ENCODE assay signal across 34 cellular contexts in the genomic region with DNA sequence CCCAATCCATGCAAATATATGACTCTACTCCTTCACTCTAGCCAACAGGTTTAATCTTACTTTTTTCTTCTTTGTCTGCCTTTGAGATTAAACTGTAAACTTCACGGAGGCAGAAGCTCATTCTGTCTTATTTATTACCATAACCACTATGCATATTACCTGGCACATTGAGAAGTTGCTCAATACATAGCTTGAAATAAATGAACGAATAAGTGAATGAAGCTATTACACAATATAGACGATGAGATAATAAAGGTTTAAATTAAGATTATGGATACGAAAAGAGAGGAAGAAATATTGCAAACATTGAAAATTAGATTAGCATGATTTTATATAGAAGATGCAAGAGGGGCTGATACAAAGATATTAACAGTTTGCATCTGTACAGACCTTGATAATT.
DNase-seq lines count a peak whose midpoint lies in the region; ATAC-seq, FAIRE-seq and TF ChIP-seq lines count a peak whose summit lies in the region.
"Had no signal": no experiment of that assay in that cellular context is flagged by ENCODE, and none has a peak within 500 bp of the region (broad histone marks: within the 10 kb centered on the region; RNA-seq: fewer than 3 reads in every experiment).

No MANE protein-coding gene starts in this region.

- H3K27ac ChIP-seq in HepG2 (ENCODE audit: extremely low read length, insufficient read depth, low read length) (no peak overlapping the region), right lobe of liver (no peak overlapping the region), IMR-90 (ENCODE audit: insufficient read depth, low read length) (no peak overlapping the region), K562 (ENCODE audit: extremely low read depth, low read depth, low read length) (no peak overlapping the region)
- H3K27ac ChIP-seq in CD8-positive, alpha-beta memory T cell (ENCODE audit: low read depth, low read length) = no peak overlapping the region
- H3K27ac ChIP-seq: 22Rv1; A549; BLaER1; BLaER1 treated with 17β-estradiol and CSF1 and Interleukin-3, amounts not matched to agents 10 nM and 100 nM; C4-2B had no signal

- in situ Hi-C loops in HepG2 (cut with HindIII; ENCODE audit: extremely low pct_ligation_motif_present, low pct_unique_long_range_greater_than_20kb) (no loop called here), IMR-90 (cut with MboI; ENCODE audit: low sequenced_read_pairs) (no loop called here), K562 (cut with MboI) (no loop called here)

- H3K4me3 Mint-ChIP-seq in CD8-positive, alpha-beta memory T cell = no peak overlapping the region
- H3K4me3 Mint-ChIP-seq: B cell; CD14-positive monocyte; CD4-positive, alpha-beta memory T cell; CD4-positive, alpha-beta T cell; CD4-positive, CD25-positive, alpha-beta regulatory T cell; CD8-positive, alpha-beta T cell had no signal

- H3K4me3 ChIP-seq in HepG2 (replicated peaks in 1 of 3; ENCODE audit: insufficient read depth in 1 of 3, low read depth in 2 of 3, low read length in 3 of 3) (no peak overlapping the region), right lobe of liver (no peak overlapping the region), IMR-90 (ENCODE audit: insufficient read depth, low read depth, low read length) (no peak overlapping the region), K562 (no peak overlapping the region)
- no peak overlapping the region for H3K4me3 ChIP-seq in CD8-positive, alpha-beta memory T cell (ENCODE audit: low read length)
- H3K4me3 ChIP-seq: A549; BLaER1; BLaER1 treated with 17β-estradiol and CSF1 and Interleukin-3, amounts not matched to agents 10 nM and 100 nM had no signal

- H3K9ac ChIP-seq in HepG2 (ENCODE audit: insufficient read depth, low read depth, low read length) (no peak overlapping the region), IMR-90 (ENCODE audit: low read depth, low read length) (no peak overlapping the region), K562 (ENCODE audit: insufficient read depth in 1 of 2, low read depth in 2 of 2, low read length in 2 of 2) (no peak overlapping the region)
- H3K9ac ChIP-seq: BLaER1; BLaER1 treated with 17β-estradiol and CSF1 and Interleukin-3, amounts not matched to agents 10 nM and 100 nM had no signal

- H4K91ac ChIP-seq in IMR-90 (ENCODE audit: insufficient read depth, low read depth, low read length) = no peak overlapping the region

- intact Hi-C loops in HepG2 (cut with micrococcal nuclease; ENCODE audit: unreplicated experiment) = no loop called here
- intact Hi-C loops in right lobe of liver (cut with DNase I) = no loop called here
- intact Hi-C loops in IMR-90 (cut with micrococcal nuclease) = no loop called here
- intact Hi-C loops in K562 (cut with micrococcal nuclease) = no loop called here

- H4K5ac ChIP-seq in IMR-90 (ENCODE audit: low read depth, low read length) = no peak overlapping the region

- H3K18ac ChIP-seq in IMR-90 (ENCODE audit: low read depth, low read length) = no peak overlapping the region

- peaks cover 59% of the 10 kb centered on the region for H3K9me3 ChIP-seq in HepG2 (ENCODE audit: low read length)
- no peaks in the 10 kb centered on the region for H3K9me3 ChIP-seq in right lobe of liver
- H3K9me3 ChIP-seq in IMR-90 (ENCODE audit: control insufficient read depth, insufficient read depth, low read length) = no peaks in the 10 kb centered on the region
- no peaks in the 10 kb centered on the region; the same call in 1 of the 2 replicates for H3K9me3 ChIP-seq in K562 (replicated peaks; ENCODE audit: control insufficient read depth, insufficient read depth, low read depth, low read length)
- H3K9me3 ChIP-seq in CD8-positive, alpha-beta memory T cell (ENCODE audit: low read length) = no peaks in the 10 kb centered on the region
- H3K9me3 ChIP-seq: A549, BE2C, Caco-2 had no signal

- H4K8ac ChIP-seq in IMR-90 (ENCODE audit: low read depth in 2 of 2, low read length in 2 of 2) = no peak overlapping the region

- H3K4me1 Mint-ChIP-seq in CD8-positive, alpha-beta memory T cell = peaks cover 26 to 54% (median 31%) of the 10 kb centered on the region in 3 donors
- H3K4me1 Mint-ChIP-seq: CD14-positive monocyte had no signal

- no peak overlapping the region for H3K14ac ChIP-seq in IMR-90 (replicated peaks; ENCODE audit: low read depth, low read length)

- no peak for TF ChIP-seq CTCF in HepG2 (CRISPR knock-in tag; IDR thresholded peaks at IDR 0.05)
- no peak for TF ChIP-seq CTCF in right lobe of liver (IDR thresholded peaks at IDR 0.05)
- no peak for TF ChIP-seq CTCF in IMR-90 (conservative IDR thresholded peaks at IDR 0.05; ENCODE audit: low read depth, low read length)
- no peak for TF ChIP-seq CTCF in K562 (IDR thresholded peaks at IDR 0.05 in 2 of 3, conservative IDR thresholded peaks at IDR 0.05 in 1 of 3; ENCODE audit: insufficient read depth in 2 of 3, low read depth in 1 of 3, low read length in 3 of 3)

- no peaks in the 10 kb centered on the region for H3K79me2 ChIP-seq in HepG2 (ENCODE audit: insufficient read depth, low read length)
- no peaks in the 10 kb centered on the region for H3K79me2 ChIP-seq in K562 (ENCODE audit: control insufficient read depth, insufficient read depth, low read length)

- H3K9me3 Mint-ChIP-seq in CD8-positive, alpha-beta memory T cell = peaks cover 2 to 8% (median 5%) of the 10 kb centered on the region in 5 donors

- FAIRE-seq in HepG2 (lab: Jason Lieb, UNC) = no peak
- FAIRE-seq in K562 (lab: Jason Lieb, UNC) = no peak
- FAIRE-seq: A204.1, A549, D721Med had no signal

- H3K4ac ChIP-seq in IMR-90 (ENCODE audit: low read depth, low read length) = no peak overlapping the region

- no peaks in the 10 kb centered on the region for H3K9me1 ChIP-seq in IMR-90 (ENCODE audit: insufficient read depth, low read length)
- no peaks in the 10 kb centered on the region for H3K9me1 ChIP-seq in K562 (ENCODE audit: control insufficient read depth, insufficient read depth, low read length)

- no peak overlapping the region for H3K27ac Mint-ChIP-seq in CD8-positive, alpha-beta memory T cell
- H3K27ac Mint-ChIP-seq: B cell; CD14-positive monocyte; CD4-positive, alpha-beta T cell; CD4-positive, CD25-positive, alpha-beta regulatory T cell; CD8-positive, alpha-beta T cell had no signal

- H3K4me2 ChIP-seq in HepG2 (ENCODE audit: low read depth, low read length) = no peak overlapping the region
- no peak overlapping the region for H3K4me2 ChIP-seq in IMR-90 (ENCODE audit: low read depth, low read length)
- no peak overlapping the region for H3K4me2 ChIP-seq in K562 (ENCODE audit: insufficient read depth, low read length)
- H3K4me2 ChIP-seq: A549; BLaER1; BLaER1 treated with 17β-estradiol and CSF1 and Interleukin-3, amounts not matched to agents 10 nM and 100 nM had no signal

- dilution Hi-C loops in IMR-90 (cut with HindIII; ENCODE audit: low sequenced_read_pairs, unreplicated experiment) = no loop called here

- H3K23ac ChIP-seq in IMR-90 (ENCODE audit: low read depth, low read length) = no peak overlapping the region

- no peaks in the 10 kb centered on the region for H3K79me1 ChIP-seq in IMR-90 (ENCODE audit: low read depth in 1 of 2, low read length in 2 of 2)

- no peak overlapping the region for H2AK9ac ChIP-seq in IMR-90 (replicated peaks; ENCODE audit: low read depth, low read length, poor library complexity)

- H3K4me1 ChIP-seq in HepG2 (ENCODE audit: insufficient read depth, low read length) (no peaks in the 10 kb centered on the region), right lobe of liver (no peaks in the 10 kb centered on the region), IMR-90 (ENCODE audit: control insufficient read depth, insufficient read depth, low read length) (no peaks in the 10 kb centered on the region), K562 (replicated peaks in 1 of 2; ENCODE audit: control insufficient read depth in 2 of 2, insufficient read depth in 2 of 2, low read length in 2 of 2) (no peaks in the 10 kb centered on the region)
- H3K4me1 ChIP-seq in CD8-positive, alpha-beta memory T cell (ENCODE audit: insufficient read depth, low read length) = peaks cover 16% of the 10 kb centered on the region
- H3K4me1 ChIP-seq: A549, BE2C, Caco-2 had no signal

- H3K27me3 ChIP-seq in HepG2 (ENCODE audit: control insufficient read depth in 1 of 2, insufficient read depth in 2 of 2, low read length in 2 of 2) (no peaks in the 10 kb centered on the region), right lobe of liver (no peaks in the 10 kb centered on the region), IMR-90 (ENCODE audit: control insufficient read depth, insufficient read depth, low read length) (no peaks in the 10 kb centered on the region), K562 (ENCODE audit: control insufficient read depth in 2 of 2, insufficient read depth in 2 of 2, low read length in 2 of 2) (no peaks in the 10 kb centered on the region)
- no peaks in the 10 kb centered on the region for H3K27me3 ChIP-seq in CD8-positive, alpha-beta memory T cell (ENCODE audit: insufficient read depth, low read length, poor library complexity, severe bottlenecking)
- H3K27me3 ChIP-seq: BE2C; BLaER1; BLaER1 treated with 17β-estradiol and CSF1 and Interleukin-3, amounts not matched to agents 10 nM and 100 nM had no signal

- H3K36me3 Mint-ChIP-seq in CD8-positive, alpha-beta memory T cell = peaks cover 3 to 62% (median 9%) of the 10 kb centered on the region in 3 donors
- H3K36me3 Mint-ChIP-seq: CD14-positive monocyte had no signal

- WGBS in HepG2 (ENCODE audit: low lambda C conversion rate) = 35% methylated on average over 4 of the region's 4 CpGs
- WGBS in right lobe of liver (ENCODE audit: insufficient coverage, low coverage, low lambda C conversion rate, missing lambda C conversion rate) = 76% methylated on average over 4 of the region's 4 CpGs
- WGBS in IMR-90 (ENCODE audit: extremely low coverage in 2 of 2, insufficient read length in 1 of 2), 2 experiments = 100% methylated on average over 2 of the region's 4 CpGs; no CpG with 5 or more reads in 1 of the 2 experiments
- WGBS in K562 (ENCODE audit: insufficient coverage, low coverage, missing lambda C conversion rate) = 0% methylated on average over 4 of the region's 4 CpGs

- no peaks in the 10 kb centered on the region for H3K27me3 Mint-ChIP-seq in CD8-positive, alpha-beta memory T cell
- H3K27me3 Mint-ChIP-seq: B cell; CD4-positive, alpha-beta T cell; CD4-positive, CD25-positive, alpha-beta regulatory T cell had no signal

- no peaks in the 10 kb centered on the region for H4K20me1 ChIP-seq in HepG2 (ENCODE audit: insufficient read depth, low read length)
- no peaks in the 10 kb centered on the region for H4K20me1 ChIP-seq in IMR-90 (ENCODE audit: insufficient read depth, low read length)
- no peaks in the 10 kb centered on the region for H4K20me1 ChIP-seq in K562 (replicated peaks; ENCODE audit: control insufficient read depth, insufficient read depth, low read length)
- H4K20me1 ChIP-seq: BLaER1; BLaER1 treated with 17β-estradiol and CSF1 and Interleukin-3, amounts not matched to agents 10 nM and 100 nM had no signal

- TF ChIP-seq EP300 in HepG2 (IDR thresholded peaks at IDR 0.05; ENCODE audit: low read depth in 2 of 2, low read length in 2 of 2) = no peak
- TF ChIP-seq EP300 in HepG2 (CRISPR knock-in tag; IDR thresholded peaks at IDR 0.05; ENCODE audit: borderline replicate concordance) = no peak
- no peak for TF ChIP-seq EP300 in K562 (IDR thresholded peaks at IDR 0.05; ENCODE audit: low read length)

- no peak for DNase-seq in HepG2 (ENCODE audit: low spot score)
- DNase-seq in right lobe of liver = no peak
- DNase-seq in IMR-90 = no peak
- no peak for DNase-seq in K562 (ENCODE audit: extremely low read depth in 1 of 4, low spot score in 3 of 4)
- no peak for DNase-seq in CD8-positive, alpha-beta memory T cell
- DNase-seq in HEK293T (ENCODE audit: extremely low spot score) = no peak
- DNase-seq: 8988T; ACHN; AML-193; BE2C; C1 segment of cervical spinal cord; Caco-2; Calu3; CD4-positive, alpha-beta memory T cell; CD4-positive, alpha-beta T cell; CD4-positive, CD25-positive, alpha-beta regulatory T cell; CD8-positive, alpha-beta T cell; COR-L47; DMS 273 treated with DMSO at 0.1 percent for 48 hours; DMS153; DMS53; DMS79; DMS79 treated with DMSO at 0.1 percent for 48 hours; DND-41; EL had no signal

- no peak for ATAC-seq in HepG2
- ATAC-seq in right lobe of liver = no peak
- no peak for ATAC-seq in IMR-90 (ENCODE audit: low read depth)
- no peak for ATAC-seq in K562
- ATAC-seq: A549; CD8-positive, alpha-beta T cell had no signal

- no peak overlapping the region for H2BK120ac ChIP-seq in IMR-90 (ENCODE audit: low read depth, low read length)

- CTCF ChIA-PET in HepG2 (lab: Yijun Ruan, JAX; ENCODE audit: low intra/inter-chr PET ratio, low total read pairs) (no interaction called here), IMR-90 (lab: Yijun Ruan, JAX) (no interaction called here), K562 (lab: Yijun Ruan, JAX; ENCODE audit: low intra/inter-chr PET ratio) (no interaction called here), HEK293T (lab: Yijun Ruan, JAX) (no interaction called here)
- CTCF ChIA-PET in CD8-positive, alpha-beta memory T cell (lab: Charles Lee) = no interaction called here

- no peak for TF ChIP-seq RAD21 in HepG2 (CRISPR knock-in tag; IDR thresholded peaks at IDR 0.05)
- no peak for TF ChIP-seq RAD21 in IMR-90 (IDR thresholded peaks at IDR 0.05; ENCODE audit: low read length)
- no peak for TF ChIP-seq RAD21 in K562 (CRISPR knock-in tag; conservative IDR thresholded peaks at IDR 0.05 in 1 of 2, IDR thresholded peaks at IDR 0.05 in 1 of 2)

- H2AFZ ChIP-seq in HepG2 (ENCODE audit: low read length) (no peak overlapping the region), IMR-90 (replicated peaks; ENCODE audit: low read length, poor library complexity) (no peak overlapping the region), K562 (ENCODE audit: low read depth, low read length) (no peak overlapping the region)

- no peak overlapping the region for H2BK5ac ChIP-seq in IMR-90 (ENCODE audit: low read depth, low read length, poor library complexity, severe bottlenecking)

- no peak overlapping the region for H2BK15ac ChIP-seq in IMR-90 (ENCODE audit: low read depth, low read length)

- H3K36me3 ChIP-seq in HepG2 (replicated peaks in 1 of 2; ENCODE audit: control insufficient read depth in 1 of 2, insufficient read depth in 2 of 2, low read length in 2 of 2) (no peaks in the 10 kb centered on the region), right lobe of liver (no peaks in the 10 kb centered on the region), IMR-90 (ENCODE audit: control insufficient read depth, insufficient read depth, low read length) (no peaks in the 10 kb centered on the region), K562 (ENCODE audit: control insufficient read depth, insufficient read depth, low read length) (no peaks in the 10 kb centered on the region)
- H3K36me3 ChIP-seq in CD8-positive, alpha-beta memory T cell (ENCODE audit: insufficient read depth, low read length) = no peaks in the 10 kb centered on the region
- H3K36me3 ChIP-seq: BE2C; BLaER1; BLaER1 treated with 17β-estradiol and CSF1 and Interleukin-3, amounts not matched to agents 10 nM and 100 nM had no signal

- H2BK20ac ChIP-seq in IMR-90 (ENCODE audit: low read depth, low read length) = no peak overlapping the region

- no peak for TF ChIP-seq POLR2A in HepG2 (IDR thresholded peaks at IDR 0.05; ENCODE audit: insufficient read depth in 1 of 2, low read depth in 2 of 2, low read length in 2 of 2)
- TF ChIP-seq POLR2A in right lobe of liver (IDR thresholded peaks at IDR 0.05) = no peak
- no peak for TF ChIP-seq POLR2A in IMR-90 (IDR thresholded peaks at IDR 0.05; ENCODE audit: low read depth, low read length)
- no peak for TF ChIP-seq POLR2A in K562 (conservative IDR thresholded peaks at IDR 0.05)

- no TSS peak for BruUV-seq in HepG2 (replicated peaks; lab: Mats Ljungman, UMichigan)
- no TSS peak for BruUV-seq in IMR-90 (replicated peaks; lab: Mats Ljungman, UMichigan)
- no TSS peak for BruUV-seq in K562 (replicated peaks; lab: Mats Ljungman, UMichigan)

- H2AK5ac ChIP-seq in IMR-90 (ENCODE audit: low read depth, low read length) = no peak overlapping the region

- no peak overlapping the region for H3K56ac ChIP-seq in IMR-90 (ENCODE audit: extremely low read depth, insufficient read depth, low read length)

- POLR2A ChIA-PET in HepG2 (lab: Yijun Ruan, JAX) (no interaction called here), IMR-90 (lab: Charles Lee; ENCODE audit: unreplicated experiment) (no interaction called here), K562 (lab: Yijun Ruan, JAX) (no interaction called here), HEK293T (lab: Yijun Ruan, JAX) (no interaction called here)
- POLR2A ChIA-PET in CD8-positive, alpha-beta memory T cell (lab: Charles Lee) = interaction anchor here (0.6 kb wide), 1 partner anchor 64 kb away, joined by 3 read pairs; no protein-coding TSS in a partner anchor
